ENCODE assay signal across 20 cellular contexts in the genomic region with DNA sequence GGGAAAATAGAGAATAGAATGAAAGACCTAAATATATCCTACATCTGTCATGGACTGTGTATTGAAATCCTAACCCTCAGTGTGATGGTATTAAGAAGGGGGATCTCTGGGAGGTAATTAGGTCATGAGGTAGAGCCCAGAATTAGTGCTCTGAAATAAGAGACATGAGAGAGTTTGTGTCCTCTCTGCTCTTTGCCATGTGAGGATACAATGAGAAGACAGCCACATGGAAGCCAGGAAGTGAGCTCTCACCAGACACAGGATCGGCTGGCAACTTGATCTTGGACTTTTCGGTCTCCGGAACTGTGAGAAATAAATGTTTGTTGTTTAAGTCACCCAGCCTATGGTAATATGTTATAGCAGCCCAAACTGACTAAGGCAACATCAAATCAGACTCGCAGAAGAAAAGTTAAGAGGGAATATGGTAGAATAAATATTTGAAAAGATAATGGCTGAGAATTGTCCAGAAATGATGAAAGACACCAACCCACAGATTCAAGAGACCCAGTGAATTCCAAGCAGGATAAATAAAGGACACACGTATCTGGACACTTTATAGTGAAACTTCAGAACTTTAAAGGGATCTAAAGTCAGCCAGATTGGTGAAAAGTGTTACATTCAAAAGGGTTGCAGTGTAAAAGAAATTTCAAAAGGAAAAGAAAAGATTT.
"Had no signal": no experiment of that assay in that cellular context is flagged by ENCODE, and none has a peak within 500 bp of the region (broad histone marks: within the 10 kb centered on the region; RNA-seq: fewer than 3 reads in every experiment).

No MANE protein-coding gene starts in this region.

- H3K9me3 ChIP-seq: SK-N-SH had no signal

- DNase-seq: MV-4-11, NCI-H1048, NCI-H1105, NCI-H1417, NCI-H146, NCI-H1694 treated with DMSO at 0.1 percent for 48 hours, NCI-H1930, NCI-H2081, NCI-H2107, NCI-H2227 treated with DMSO at 0.1 percent for 48 hours, NCI-H524, NCI-H526 treated with DMSO at 0.1 percent for 48 hours, NCI-H774, SHP77, SK-N-SH, SW 1271 had no signal

- ATAC-seq: K562 had no signal

- H3K27ac ChIP-seq: HL-60, KMS-11, RWPE1 had no signal

- H3K4me3 ChIP-seq: K562 had no signal
